Comparison of ENCODE assay signal across 1 cellular context in the genomic region with DNA sequence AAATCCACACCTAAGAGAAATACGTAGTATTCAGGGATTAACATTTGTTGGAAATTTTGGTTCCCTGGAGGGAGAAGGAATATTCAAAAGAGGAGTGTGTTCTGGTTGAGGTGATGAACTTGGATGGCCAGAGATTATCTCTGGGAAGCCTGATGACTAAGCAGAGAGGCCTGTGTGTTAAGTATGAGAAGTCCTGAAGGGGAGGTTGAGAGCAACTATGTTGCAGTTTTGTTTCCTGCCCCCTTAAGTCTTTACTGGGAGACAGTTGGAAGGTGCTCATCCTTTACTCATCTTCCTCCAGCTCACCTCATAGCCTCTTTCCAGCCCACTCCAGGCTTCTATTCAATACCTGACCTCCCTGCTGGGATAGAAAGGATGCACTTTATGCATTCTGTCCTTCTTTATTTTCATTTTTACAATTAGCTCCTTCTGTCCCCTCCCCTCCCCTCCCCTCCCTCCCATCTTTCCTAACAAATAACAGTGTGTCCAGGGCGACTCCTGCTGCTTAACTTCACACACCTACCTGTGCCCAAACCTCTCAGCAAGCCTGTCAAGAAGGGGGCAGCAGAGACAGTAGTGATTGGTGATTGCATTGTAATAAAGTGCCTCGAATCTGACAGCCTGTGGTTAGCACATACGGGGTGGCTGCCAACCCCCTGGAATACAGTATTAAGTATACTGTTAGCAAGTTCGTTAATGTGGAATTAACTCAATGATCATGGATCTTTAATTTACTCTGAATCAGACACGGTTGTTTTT.
TF ChIP-seq lines count a peak whose summit lies in the region.

No MANE protein-coding gene starts in this region.

TF ChIP-seq in H1, 55 proteins besides CTCF, POLR2A, EP300 and RAD21:
- TF ChIP-seq GABPA (IDR thresholded peaks at IDR 0.05; ENCODE audit: borderline replicate concordance, insufficient read depth, low read length) (no peak), MAFK (IDR thresholded peaks at IDR 0.05; ENCODE audit: low read depth, low read length) (no peak), CBX5 (IDR thresholded peaks at IDR 0.05; ENCODE audit: low read depth, low read length) (no peak), CBX8 (IDR thresholded peaks at IDR 0.05; ENCODE audit: borderline replicate concordance, low read depth, low read length) (no peak), HDAC2 (IDR thresholded peaks at IDR 0.05; ENCODE audit: borderline replicate concordance in 1 of 2, low read depth in 2 of 2, low read length in 2 of 2) (no peak), CTBP2 (IDR thresholded peaks at IDR 0.05; ENCODE audit: borderline replicate concordance, insufficient read depth, insufficient read length, low read length) (no peak), SIN3A (conservative IDR thresholded peaks at IDR 0.05 in 1 of 2, IDR thresholded peaks at IDR 0.05 in 1 of 2; ENCODE audit: low read depth in 1 of 2, low read length in 2 of 2) (no peak), KDM5A (IDR thresholded peaks at IDR 0.05; ENCODE audit: low read length) (no peak), BCL11A (IDR thresholded peaks at IDR 0.05; ENCODE audit: low read depth in 2 of 2, low read length in 2 of 2) (no peak), FOSL1 (IDR thresholded peaks at IDR 0.05; ENCODE audit: insufficient read depth, low read depth, low read length) (no peak), PHF8 (conservative IDR thresholded peaks at IDR 0.05; ENCODE audit: low read depth, low read length) (no peak), EZH2 (IDR thresholded peaks at IDR 0.05; ENCODE audit: low read depth, low read length, severe bottlenecking) (no peak), GTF2F1 (IDR thresholded peaks at IDR 0.05; ENCODE audit: borderline replicate concordance, low read depth, low read length) (no peak)
- TF ChIP-seq, protein P1, sequence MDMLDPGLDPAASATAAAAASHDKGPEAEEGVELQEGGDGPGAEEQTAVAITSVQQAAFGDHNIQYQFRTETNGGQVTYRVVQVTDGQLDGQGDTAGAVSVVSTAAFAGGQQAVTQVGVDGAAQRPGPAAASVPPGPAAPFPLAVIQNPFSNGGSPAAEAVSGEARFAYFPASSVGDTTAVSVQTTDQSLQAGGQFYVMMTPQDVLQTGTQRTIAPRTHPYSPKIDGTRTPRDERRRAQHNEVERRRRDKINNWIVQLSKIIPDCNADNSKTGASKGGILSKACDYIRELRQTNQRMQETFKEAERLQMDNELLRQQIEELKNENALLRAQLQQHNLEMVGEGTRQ (IDR thresholded peaks at IDR 0.05; ENCODE audit: low read length): no peak
- TF ChIP-seq, protein P2, sequence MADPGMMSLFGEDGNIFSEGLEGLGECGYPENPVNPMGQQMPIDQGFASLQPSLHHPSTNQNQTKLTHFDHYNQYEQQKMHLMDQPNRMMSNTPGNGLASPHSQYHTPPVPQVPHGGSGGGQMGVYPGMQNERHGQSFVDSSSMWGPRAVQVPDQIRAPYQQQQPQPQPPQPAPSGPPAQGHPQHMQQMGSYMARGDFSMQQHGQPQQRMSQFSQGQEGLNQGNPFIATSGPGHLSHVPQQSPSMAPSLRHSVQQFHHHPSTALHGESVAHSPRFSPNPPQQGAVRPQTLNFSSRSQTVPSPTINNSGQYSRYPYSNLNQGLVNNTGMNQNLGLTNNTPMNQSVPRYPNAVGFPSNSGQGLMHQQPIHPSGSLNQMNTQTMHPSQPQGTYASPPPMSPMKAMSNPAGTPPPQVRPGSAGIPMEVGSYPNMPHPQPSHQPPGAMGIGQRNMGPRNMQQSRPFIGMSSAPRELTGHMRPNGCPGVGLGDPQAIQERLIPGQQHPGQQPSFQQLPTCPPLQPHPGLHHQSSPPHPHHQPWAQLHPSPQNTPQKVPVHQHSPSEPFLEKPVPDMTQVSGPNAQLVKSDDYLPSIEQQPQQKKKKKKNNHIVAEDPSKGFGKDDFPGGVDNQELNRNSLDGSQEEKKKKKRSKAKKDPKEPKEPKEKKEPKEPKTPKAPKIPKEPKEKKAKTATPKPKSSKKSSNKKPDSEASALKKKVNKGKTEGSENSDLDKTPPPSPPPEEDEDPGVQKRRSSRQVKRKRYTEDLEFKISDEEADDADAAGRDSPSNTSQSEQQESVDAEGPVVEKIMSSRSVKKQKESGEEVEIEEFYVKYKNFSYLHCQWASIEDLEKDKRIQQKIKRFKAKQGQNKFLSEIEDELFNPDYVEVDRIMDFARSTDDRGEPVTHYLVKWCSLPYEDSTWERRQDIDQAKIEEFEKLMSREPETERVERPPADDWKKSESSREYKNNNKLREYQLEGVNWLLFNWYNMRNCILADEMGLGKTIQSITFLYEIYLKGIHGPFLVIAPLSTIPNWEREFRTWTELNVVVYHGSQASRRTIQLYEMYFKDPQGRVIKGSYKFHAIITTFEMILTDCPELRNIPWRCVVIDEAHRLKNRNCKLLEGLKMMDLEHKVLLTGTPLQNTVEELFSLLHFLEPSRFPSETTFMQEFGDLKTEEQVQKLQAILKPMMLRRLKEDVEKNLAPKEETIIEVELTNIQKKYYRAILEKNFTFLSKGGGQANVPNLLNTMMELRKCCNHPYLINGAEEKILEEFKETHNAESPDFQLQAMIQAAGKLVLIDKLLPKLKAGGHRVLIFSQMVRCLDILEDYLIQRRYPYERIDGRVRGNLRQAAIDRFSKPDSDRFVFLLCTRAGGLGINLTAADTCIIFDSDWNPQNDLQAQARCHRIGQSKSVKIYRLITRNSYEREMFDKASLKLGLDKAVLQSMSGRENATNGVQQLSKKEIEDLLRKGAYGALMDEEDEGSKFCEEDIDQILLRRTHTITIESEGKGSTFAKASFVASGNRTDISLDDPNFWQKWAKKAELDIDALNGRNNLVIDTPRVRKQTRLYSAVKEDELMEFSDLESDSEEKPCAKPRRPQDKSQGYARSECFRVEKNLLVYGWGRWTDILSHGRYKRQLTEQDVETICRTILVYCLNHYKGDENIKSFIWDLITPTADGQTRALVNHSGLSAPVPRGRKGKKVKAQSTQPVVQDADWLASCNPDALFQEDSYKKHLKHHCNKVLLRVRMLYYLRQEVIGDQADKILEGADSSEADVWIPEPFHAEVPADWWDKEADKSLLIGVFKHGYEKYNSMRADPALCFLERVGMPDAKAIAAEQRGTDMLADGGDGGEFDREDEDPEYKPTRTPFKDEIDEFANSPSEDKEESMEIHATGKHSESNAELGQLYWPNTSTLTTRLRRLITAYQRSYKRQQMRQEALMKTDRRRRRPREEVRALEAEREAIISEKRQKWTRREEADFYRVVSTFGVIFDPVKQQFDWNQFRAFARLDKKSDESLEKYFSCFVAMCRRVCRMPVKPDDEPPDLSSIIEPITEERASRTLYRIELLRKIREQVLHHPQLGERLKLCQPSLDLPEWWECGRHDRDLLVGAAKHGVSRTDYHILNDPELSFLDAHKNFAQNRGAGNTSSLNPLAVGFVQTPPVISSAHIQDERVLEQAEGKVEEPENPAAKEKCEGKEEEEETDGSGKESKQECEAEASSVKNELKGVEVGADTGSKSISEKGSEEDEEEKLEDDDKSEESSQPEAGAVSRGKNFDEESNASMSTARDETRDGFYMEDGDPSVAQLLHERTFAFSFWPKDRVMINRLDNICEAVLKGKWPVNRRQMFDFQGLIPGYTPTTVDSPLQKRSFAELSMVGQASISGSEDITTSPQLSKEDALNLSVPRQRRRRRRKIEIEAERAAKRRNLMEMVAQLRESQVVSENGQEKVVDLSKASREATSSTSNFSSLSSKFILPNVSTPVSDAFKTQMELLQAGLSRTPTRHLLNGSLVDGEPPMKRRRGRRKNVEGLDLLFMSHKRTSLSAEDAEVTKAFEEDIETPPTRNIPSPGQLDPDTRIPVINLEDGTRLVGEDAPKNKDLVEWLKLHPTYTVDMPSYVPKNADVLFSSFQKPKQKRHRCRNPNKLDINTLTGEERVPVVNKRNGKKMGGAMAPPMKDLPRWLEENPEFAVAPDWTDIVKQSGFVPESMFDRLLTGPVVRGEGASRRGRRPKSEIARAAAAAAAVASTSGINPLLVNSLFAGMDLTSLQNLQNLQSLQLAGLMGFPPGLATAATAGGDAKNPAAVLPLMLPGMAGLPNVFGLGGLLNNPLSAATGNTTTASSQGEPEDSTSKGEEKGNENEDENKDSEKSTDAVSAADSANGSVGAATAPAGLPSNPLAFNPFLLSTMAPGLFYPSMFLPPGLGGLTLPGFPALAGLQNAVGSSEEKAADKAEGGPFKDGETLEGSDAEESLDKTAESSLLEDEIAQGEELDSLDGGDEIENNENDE (IDR thresholded peaks at IDR 0.05; ENCODE audit: insufficient replicate concordance, low read length): no peak
